9 cellular contexts compared by ENCODE assay signal in the genomic region with DNA sequence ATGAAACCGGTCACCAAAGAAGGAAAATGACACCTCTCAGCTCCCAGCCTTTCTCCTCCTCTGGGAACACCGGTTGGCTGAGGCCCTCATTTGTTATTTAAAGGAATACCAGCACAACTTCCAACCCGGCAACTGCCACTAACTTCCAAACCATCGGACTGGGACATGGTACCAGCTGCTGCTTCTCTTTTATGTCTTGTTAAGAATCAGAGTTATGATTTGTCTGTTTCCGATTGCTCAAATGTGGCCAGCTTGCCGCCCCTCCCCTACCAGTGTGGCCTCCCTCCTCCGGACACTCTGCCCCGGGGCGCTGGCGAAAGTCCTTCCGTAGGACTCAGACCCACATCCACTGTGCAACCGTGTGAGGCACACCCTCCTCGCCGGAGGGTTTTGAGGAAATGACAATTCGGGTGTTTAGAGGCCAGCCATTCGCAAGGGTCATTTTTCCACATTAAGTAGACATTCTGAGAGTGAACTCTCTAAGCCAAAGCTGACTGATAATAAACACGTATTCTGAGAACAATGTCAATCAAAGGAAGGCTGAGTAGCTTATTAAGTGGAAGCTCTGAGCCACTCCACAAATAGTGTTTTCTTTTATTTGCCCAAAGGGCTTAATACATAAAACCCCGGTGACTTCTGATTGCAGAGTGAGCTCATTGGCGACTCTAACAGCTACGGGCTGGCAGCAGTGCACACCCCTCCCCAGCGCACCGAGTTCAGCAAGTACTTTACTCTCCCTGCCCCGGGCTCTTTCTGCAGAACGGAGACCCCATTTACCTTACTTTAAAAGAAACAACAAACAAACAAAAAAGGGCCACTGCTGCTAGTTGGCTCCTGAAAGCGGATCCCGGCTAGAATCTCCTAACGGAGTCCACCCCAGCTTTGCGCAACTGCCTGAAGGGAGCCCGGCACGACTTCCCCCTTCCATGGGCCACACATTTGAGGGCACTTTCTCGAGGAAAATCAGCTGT. TPM values are rescaled to one million over a fixed set of nuclear protein-coding genes. Genes with fewer than 3 reads are reported as not detected.
DNase-seq lines count a peak whose midpoint lies in the region; ATAC-seq, FAIRE-seq and TF ChIP-seq lines count a peak whose summit lies in the region.
"Had no signal": no experiment of that assay in that cellular context is flagged by ENCODE, and none has a peak within 500 bp of the region (broad histone marks: within the 10 kb centered on the region; RNA-seq: fewer than 3 reads in every experiment).

No MANE protein-coding gene starts in this region.

- H3K27ac ChIP-seq in GM23248 = no peak overlapping the region
- peak overlapping the region; percentile 58 to 73 (median 72) for H3K27ac ChIP-seq in pancreas

- DNase-seq in GM23248 (peak; percentile 35), OCI-M1 (lab: John Stamatoyannopoulos, UW) (peak; percentile 39), glomerular visceral epithelial cell (ENCODE audit: extremely low spot score) (peak; percentile 48), pancreas (peak in 3 of 6 donors; percentile 73 to 75 (median 74)), G401 (ENCODE audit: low spot score) (no peak)

- no peak for FAIRE-seq in pancreas (lab: Jason Lieb, UNC)
- FAIRE-seq: islet of Langerhans had no signal

- no peaks in the 10 kb centered on the region for H4K20me1 ChIP-seq in GM23248 (ENCODE audit: insufficient read depth)

- ATAC-seq in pancreas (peak; percentile 54 to 75 (median 64)), GM21723 (IDR thresholded peaks at IDR 0.05; ENCODE audit: unreplicated experiment) (no peak), GM19023 (IDR thresholded peaks at IDR 0.05; ENCODE audit: unreplicated experiment) (no peak), GM21423 (IDR thresholded peaks at IDR 0.05; ENCODE audit: unreplicated experiment) (no peak)

- no peaks in the 10 kb centered on the region for H3K9me2 ChIP-seq in GM23248 (ENCODE audit: insufficient read depth)

- H3K4me1 ChIP-seq in GM23248 (ENCODE audit: insufficient read depth) = no peaks in the 10 kb centered on the region
- peaks cover 24 to 53% (median 30%) of the 10 kb centered on the region in 3 donors for H3K4me1 ChIP-seq in pancreas

- in situ Hi-C loops in GM23248 (cut with MboI) (no loop called here), G401 (cut with HindIII; ENCODE audit: low sequenced_read_pairs) (no loop called here)

- H3K27me3 ChIP-seq in GM23248 (replicated peaks; ENCODE audit: insufficient read depth) = peaks cover 10% of the 10 kb centered on the region; the same call in 1 of the 2 replicates
- H3K27me3 ChIP-seq in pancreas = no peaks in the 10 kb centered on the region

- intact Hi-C loops in pancreas (cut with DNase I) = no loop called here

- H3K9ac ChIP-seq in GM23248 = no peak overlapping the region

- H3K79me2 ChIP-seq in GM23248 (ENCODE audit: insufficient read depth) = no peaks in the 10 kb centered on the region

- H3K9me3 ChIP-seq in GM23248 (ENCODE audit: low read depth) (no peaks in the 10 kb centered on the region), pancreas (no peaks in the 10 kb centered on the region)

- TF ChIP-seq CTCF in pancreas (IDR thresholded peaks at IDR 0.05) = no peak

- 0 out of 2 replicates have a peak overlapping the region, but pooled peaks have one; percentile 18 for H2AFZ ChIP-seq in GM23248

- no peaks in the 10 kb centered on the region for H3K36me3 ChIP-seq in GM23248 (ENCODE audit: low read depth)
- no peaks in the 10 kb centered on the region for H3K36me3 ChIP-seq in pancreas

- H3K4me2 ChIP-seq in GM23248 (ENCODE audit: unreplicated experiment) = peak overlapping the region; percentile 54

- WGBS in GM23248 (ENCODE audit: low coverage in 1 of 2, low lambda C conversion rate in 2 of 2, missing lambda C conversion rate in 2 of 2), 2 experiments = 53 to 56% methylated on average over 31 of the region's 31 CpGs
- 5 to 6% methylated on average over 31 of the region's 31 CpGs for WGBS in pancreas, 2 donors

- no peaks in the 10 kb centered on the region for H3F3A ChIP-seq in GM23248 (ENCODE audit: insufficient read depth)

- no peak overlapping the region for H3K4me3 ChIP-seq in GM23248
- peak overlapping the region in 2 of 4 donors; percentile 27 to 33 for H3K4me3 ChIP-seq in pancreas

RNA-seq across cellular contexts. Expression of a gene that starts 5.4 kb away (rescaled TPM):
- 0.54 and 1.0 TPM in 2 replicates for total RNA-seq in GM23248 (2014; rRNA removed; shearing (Covaris generic))
- polyA plus RNA-seq in GM23248 (2016; fragmentation: Nextera tagmentation; extraction: Ambion mirVana) (0.43 and 0.46 TPM in 2 replicates), pancreas (10 to 100 TPM in 1 of 2 donors, 1 to 10 TPM in 1; 9.4 to 16.6 TPM)
- total RNA-seq in pancreas = 10 to 100 TPM in 4 of 6 donors, 1 to 10 TPM in 2; 7.7 to 18.2 (median 12.8) TPM
- 0.06 TPM in 1 of 2 replicates, not detected in the other for total RNA-seq in G401 (2014; rRNA removed; shearing (Covaris generic))

Comparison
In these comparisons a context has a peak if more than half of its experiments do, and no peak if none do; other contexts are left out.
1. ATAC-seq: peak in pancreas (4 of 4); none in GM21723 (single experiment), GM19023 (single experiment) and GM21423 (single experiment).